In genomic region chr13:67223024-67223423, GRCh38 we compare ENCODE assay signal across 14 cellular contexts. TPM values are rescaled to one million over a fixed set of nuclear protein-coding genes. Genes with fewer than 3 reads are reported as not detected.
DNase-seq lines count a peak whose midpoint lies in the region; ATAC-seq and TF ChIP-seq lines count a peak whose summit lies in the region.
"Had no signal": no experiment of that assay in that cellular context is flagged by ENCODE, and none has a peak within 500 bp of the region (broad histone marks: within the 10 kb centered on the region; RNA-seq: fewer than 3 reads in every experiment).

No MANE protein-coding gene starts in this region.

- peak; percentile 10 for DNase-seq in SIG-M5 treated with dmso at 0.1 percent for 504 hours (lab: John Stamatoyannopoulos, UW; ENCODE audit: unreplicated experiment)
- DNase-seq in SIG-M5 (lab: John Stamatoyannopoulos, UW) = no peak
- no peak for DNase-seq in activated B cell treated with CpG ODN at 0.5 μM for 24 hours
- DNase-seq in foreskin fibroblast = peak; percentile 28 to 59
- peak; percentile 39 for DNase-seq in stromal cell of bone marrow (ENCODE audit: low read depth)
- DNase-seq in DMS79 (lab: John Stamatoyannopoulos, UW) = no peak
- DNase-seq in stimulated activated naive CD4-positive, alpha-beta T cell (lab: John Stamatoyannopoulos, UW) = no peak
- no peak for DNase-seq in AG08395 (ENCODE audit: low spot score)
- DNase-seq: activated CD8-positive, alpha-beta T cell treated with anti-CD3 and anti-CD28 coated beads for 36 hours; left lung; NCI-H446; uterus had no signal

- POLR2A ChIA-PET in activated B cell treated with CpG ODN at 0.5 μM for 24 hours (lab: Charles Lee) = no interaction called here

- H3K4me3 ChIP-seq in foreskin fibroblast (ENCODE audit: low read depth in 1 of 2, low read length in 2 of 2) = no peak overlapping the region
- H3K4me3 ChIP-seq: GM23338, uterus had no signal

- H3K36me3 Mint-ChIP-seq in activated B cell treated with CpG ODN at 0.5 μM for 24 hours (ENCODE audit: low read depth) = peaks cover 6% of the 10 kb centered on the region
- H3K36me3 Mint-ChIP-seq: activated naive CD8-positive, alpha-beta T cell had no signal

- CTCF ChIA-PET in activated B cell treated with CpG ODN at 0.5 μM for 24 hours (lab: Charles Lee) = interaction anchor here (0.9 to 3.9 kb wide), 6 partner anchors 9 to 731 kb away, joined by 3 to 26 read pairs (median 4); no protein-coding TSS in a partner anchor

- intact Hi-C loops in activated B cell treated with CpG ODN at 0.5 μM for 24 hours (cut with micrococcal nuclease) = loop anchor here (5.0 kb wide), 3 partner anchors 336 to 1296 kb away; no protein-coding TSS in a partner anchor

- TF ChIP-seq CTCF in activated B cell treated with CpG ODN at 0.5 μM for 24 hours (IDR thresholded peaks at IDR 0.05) (no peak), foreskin fibroblast (IDR thresholded peaks at IDR 0.05; ENCODE audit: low read depth, low read length) (no peak)

- no peak for ATAC-seq in activated B cell treated with CpG ODN at 0.5 μM for 24 hours (ENCODE audit: low read depth)
- ATAC-seq: activated CD8-positive, alpha-beta T cell treated with anti-CD3 and anti-CD28 coated beads for 36 hours; GM23338 had no signal

- H3K27ac Mint-ChIP-seq in activated B cell treated with CpG ODN at 0.5 μM for 24 hours = peak overlapping the region; percentile 72
- H3K27ac Mint-ChIP-seq: activated CD8-positive, alpha-beta T cell treated with anti-CD3 and anti-CD28 coated beads for 36 hours; activated naive CD8-positive, alpha-beta T cell; GM23338 had no signal

- H3K4me3 Mint-ChIP-seq in activated B cell treated with CpG ODN at 0.5 μM for 24 hours = peak overlapping the region; percentile 46
- H3K4me3 Mint-ChIP-seq: activated CD8-positive, alpha-beta T cell treated with anti-CD3 and anti-CD28 coated beads for 36 hours; activated naive CD8-positive, alpha-beta T cell; GM23338 had no signal

- peaks cover 42% of the 10 kb centered on the region for H3K4me1 Mint-ChIP-seq in activated B cell treated with CpG ODN at 0.5 μM for 24 hours

- no peaks in the 10 kb centered on the region for H3K9me3 Mint-ChIP-seq in activated B cell treated with CpG ODN at 0.5 μM for 24 hours
- H3K9me3 Mint-ChIP-seq: activated CD8-positive, alpha-beta T cell treated with anti-CD3 and anti-CD28 coated beads for 36 hours; GM23338 had no signal

- H3K27me3 Mint-ChIP-seq in activated B cell treated with CpG ODN at 0.5 μM for 24 hours = no peaks in the 10 kb centered on the region

RNA-seq across cellular contexts. Expression of gene PCDH9, which starts 7.1 kb away (rescaled TPM):
- 5.6 and 6.4 TPM in 2 replicates for total RNA-seq in activated B cell treated with CpG ODN at 0.5 μM for 24 hours

Comparison
In these comparisons a context has a peak if more than half of its experiments do, and no peak if none do; other contexts are left out.
1. DNase-seq: peak in SIG-M5 treated with dmso at 0.1 percent for 504 hours (single experiment), foreskin fibroblast (2 of 2) and stromal cell of bone marrow (single experiment); none in SIG-M5 (single experiment), activated B cell treated with CpG ODN at 0.5 μM for 24 hours (single experiment), DMS79 (single experiment), stimulated activated naive CD4-positive, alpha-beta T cell (0 of 6) and AG08395 (single experiment).